Comparison of ENCODE assay signal across 7 cellular contexts in the genomic region with DNA sequence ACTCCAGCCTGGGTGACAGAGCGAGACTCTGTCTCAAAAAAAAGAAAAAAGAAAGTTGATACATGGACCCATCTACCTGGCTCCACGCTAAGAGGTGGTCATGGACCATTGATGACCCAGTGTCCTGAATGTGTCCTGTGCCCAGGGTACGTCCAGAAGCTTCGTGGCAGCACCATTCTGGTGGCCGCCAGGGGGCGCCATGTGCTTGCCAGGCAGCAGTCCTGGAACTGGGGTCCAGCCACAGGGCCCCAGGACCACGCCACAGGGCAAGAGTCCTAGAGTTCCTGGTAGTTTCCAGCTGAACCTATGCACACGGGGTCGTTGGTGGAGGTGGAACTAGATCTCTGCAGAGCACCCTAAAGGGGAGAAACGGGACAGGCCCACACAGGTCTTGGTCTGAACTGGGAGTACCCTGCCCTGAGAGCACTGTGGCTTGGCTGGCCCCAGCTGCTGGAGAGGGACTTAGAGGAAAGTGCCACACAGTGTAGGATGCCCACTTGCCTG. TPM values are rescaled to one million over a fixed set of nuclear protein-coding genes. Genes with fewer than 3 reads are reported as not detected.
DNase-seq lines count a peak whose midpoint lies in the region; ATAC-seq and TF ChIP-seq lines count a peak whose summit lies in the region.

No MANE protein-coding gene starts in this region.

- H3K4me1 ChIP-seq in esophagus muscularis mucosa, result no peaks in the 10 kb centered on the region

- no peaks in the 10 kb centered on the region for H3K36me3 Mint-ChIP-seq in natural killer cell treated with Interleukin-12 subunit alpha and Interleukin-12 subunit beta and Interleukin-15 and Interleukin-18, amount 100 ng/mL, for 72 hours

- H3K27me3 ChIP-seq in esophagus muscularis mucosa, result peaks cover 0 to under 1% (median 0%) of the 10 kb centered on the region in 4 donors

- H3K27ac ChIP-seq in esophagus muscularis mucosa (replicated peaks in 1 of 4), result no peak overlapping the region

- intact Hi-C loops in esophagus muscularis mucosa (cut with DNase I), result no loop called here

- in situ Hi-C loops in GM13976 (cut with MboI; ENCODE audit: low sequenced_read_pairs, unreplicated experiment), result no loop called here

- DNase-seq in GM13976 (ENCODE audit: low spot score) (peak; percentile 76), NCI-H82 treated with DMSO at 0.1 percent for 48 hours (lab: John Stamatoyannopoulos, UW; ENCODE audit: unreplicated experiment) (peak; percentile 20), activated T-cell treated with anti-CD3 and anti-CD28 coated beads for 24 hours (ENCODE audit: low read depth) (peak; percentile 47), esophagus muscularis mucosa (ENCODE audit: extremely low spot score) (no peak)
- peak; percentile 82 for DNase-seq in natural killer cell treated with Interleukin-12 subunit alpha and Interleukin-12 subunit beta and Interleukin-15 and Interleukin-18, amount 100 ng/mL, for 72 hours (ENCODE audit: low spot score)
- DNase-seq in stimulated activated naive CD4-positive, alpha-beta T cell (lab: John Stamatoyannopoulos, UW), result peak; percentile 15 to 62 (median 46)

- peak; percentile 74 to 85 for ATAC-seq in natural killer cell treated with Interleukin-12 subunit alpha and Interleukin-12 subunit beta and Interleukin-15 and Interleukin-18, amount 100 ng/mL, for 72 hours
- ATAC-seq in GM18520 (IDR thresholded peaks at IDR 0.05; ENCODE audit: unreplicated experiment), result no peak

- no peak for TF ChIP-seq POLR2A in esophagus muscularis mucosa (IDR thresholded peaks at IDR 0.05; ENCODE audit: low read depth)

- TF ChIP-seq EP300 in esophagus muscularis mucosa (IDR thresholded peaks at IDR 0.05), result no peak

- no peaks in the 10 kb centered on the region for H3K36me3 ChIP-seq in esophagus muscularis mucosa

- 29% methylated on average over 6 of the region's 10 CpGs for WGBS in esophagus muscularis mucosa

- no peak overlapping the region for H3K4me3 ChIP-seq in esophagus muscularis mucosa

- H3K9me3 ChIP-seq in esophagus muscularis mucosa, result peaks cover 0 to 5% (median 0%) of the 10 kb centered on the region in 4 donors

- TF ChIP-seq CTCF in GM13976 (IDR thresholded peaks at IDR 0.05; ENCODE audit: borderline replicate concordance, control extremely low read depth, extremely low read depth, insufficient read depth, missing control alignments), result peak; percentile 86
- peak; percentile 47 to 71 (median 50) for TF ChIP-seq CTCF in esophagus muscularis mucosa (IDR thresholded peaks at IDR 0.05)

- peaks cover 3 to 8% of the 10 kb centered on the region in 2 donors for H3K27me3 Mint-ChIP-seq in natural killer cell treated with Interleukin-12 subunit alpha and Interleukin-12 subunit beta and Interleukin-15 and Interleukin-18, amount 100 ng/mL, for 72 hours

- no peak overlapping the region for H3K27ac Mint-ChIP-seq in natural killer cell treated with Interleukin-12 subunit alpha and Interleukin-12 subunit beta and Interleukin-15 and Interleukin-18, amount 100 ng/mL, for 72 hours

- no peaks in the 10 kb centered on the region for H3K4me1 Mint-ChIP-seq in natural killer cell treated with Interleukin-12 subunit alpha and Interleukin-12 subunit beta and Interleukin-15 and Interleukin-18, amount 100 ng/mL, for 72 hours (ENCODE audit: low read depth in 2 of 2)

- H3K4me3 Mint-ChIP-seq in natural killer cell treated with Interleukin-12 subunit alpha and Interleukin-12 subunit beta and Interleukin-15 and Interleukin-18, amount 100 ng/mL, for 72 hours, result no peak overlapping the region

- H3K9me3 Mint-ChIP-seq in natural killer cell treated with Interleukin-12 subunit alpha and Interleukin-12 subunit beta and Interleukin-15 and Interleukin-18, amount 100 ng/mL, for 72 hours, result no peaks in the 10 kb centered on the region

RNA-seq across cellular contexts. Expression of a gene that starts 19.9 kb away (rescaled TPM):
- 10 to 100 TPM in 2 of 4 donors, 1 to 10 TPM in 1, under 1 TPM in 1; 0.83 to 14.1 (median 7.6) TPM for total RNA-seq in esophagus muscularis mucosa
- under 1 TPM; 0.31 to 0.88 TPM for total RNA-seq in natural killer cell treated with Interleukin-12 subunit alpha and Interleukin-12 subunit beta and Interleukin-15 and Interleukin-18, amount 100 ng/mL, for 72 hours

RNA-seq across cellular contexts. Expression of a gene that starts 31.9 kb away (rescaled TPM):
- total RNA-seq in esophagus muscularis mucosa, result not detected
- under 1 TPM in 1 of 2 donors, not detected in 1; 0.36 TPM for total RNA-seq in natural killer cell treated with Interleukin-12 subunit alpha and Interleukin-12 subunit beta and Interleukin-15 and Interleukin-18, amount 100 ng/mL, for 72 hours
